In the genomic region with DNA sequence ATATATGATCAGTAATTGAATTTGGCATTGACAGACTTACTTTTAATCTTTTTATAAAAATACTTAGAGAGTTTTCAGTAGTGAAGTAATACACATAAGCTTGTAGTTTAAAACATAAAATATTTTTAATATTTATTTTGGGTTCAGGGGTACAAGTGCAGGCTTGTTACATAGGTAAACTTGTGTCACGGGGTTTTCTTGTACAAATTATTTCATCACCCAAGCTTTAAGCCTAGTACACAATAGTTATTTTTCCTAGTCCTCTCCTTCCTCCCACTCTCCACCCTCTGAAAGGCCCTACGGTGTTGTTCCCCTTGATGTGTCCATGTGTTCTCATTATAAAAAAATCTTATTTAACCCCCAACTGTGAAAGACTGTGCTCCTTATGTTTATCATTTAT, we compare ENCODE assay signal across 8 cellular contexts.
"Had no signal": no experiment of that assay in that cellular context is flagged by ENCODE, and none has a peak within 500 bp of the region (broad histone marks: within the 10 kb centered on the region; RNA-seq: fewer than 3 reads in every experiment).

No MANE protein-coding gene starts in this region.

- H2AFZ ChIP-seq: GM23338 had no signal

- H3K4me3 Mint-ChIP-seq: GM23338, H9 had no signal

- DNase-seq: H9, HCEC 1CT, IMR-90 had no signal

- H3K4me3 ChIP-seq: GM23338, K562 had no signal

- H3K4me2 ChIP-seq: GM23338 had no signal

- H3K27ac Mint-ChIP-seq: GM23338, H9 had no signal

- FAIRE-seq: H1, H54, HTR-8/SVneo, K562 had no signal

- H3K4me1 Mint-ChIP-seq: H9 had no signal
